In the genomic region with DNA sequence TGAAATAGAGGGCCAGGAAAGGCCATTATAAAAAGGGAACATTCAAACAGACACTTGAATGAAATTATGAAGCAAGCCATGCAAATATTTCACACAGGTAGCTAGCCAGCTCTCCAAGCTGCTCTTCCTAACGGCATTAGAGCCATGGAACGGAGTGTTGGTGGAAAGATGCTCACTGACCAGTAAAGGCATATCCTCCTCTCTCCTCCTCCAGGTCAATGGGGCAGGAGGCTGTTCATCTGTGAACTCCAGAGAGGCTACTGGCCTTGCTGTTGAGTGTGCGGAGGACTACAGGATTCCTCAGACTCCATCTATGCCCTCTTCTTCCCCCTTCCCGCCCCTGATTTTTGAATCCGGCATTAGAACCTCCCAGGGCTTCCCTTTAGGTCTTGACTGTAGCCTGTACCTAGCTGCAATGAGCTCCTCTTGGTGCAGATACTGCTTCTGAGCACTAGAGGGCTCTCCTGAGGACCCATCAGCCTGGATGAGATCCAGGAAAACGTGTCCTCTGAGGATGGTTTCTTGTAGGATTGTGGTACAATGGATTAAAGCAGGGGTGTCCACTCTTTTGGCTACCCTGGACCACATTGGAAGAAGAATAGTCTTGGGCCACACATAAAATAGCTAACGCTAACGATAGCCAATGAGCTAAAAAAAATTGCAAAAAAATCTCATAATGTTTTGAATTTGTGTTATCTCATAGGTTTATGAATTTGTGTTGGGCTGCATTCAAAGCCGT, we compare ENCODE assay signal across 8 cellular contexts.
A peak's percentile ranks its signal among the peaks of the same experiment; 100 is the strongest.
DNase-seq lines count a peak whose midpoint lies in the region; ATAC-seq, FAIRE-seq and TF ChIP-seq lines count a peak whose summit lies in the region.

No MANE protein-coding gene starts in this region.

- H3K36me3 ChIP-seq in Karpas-422 (ENCODE audit: insufficient read depth, low read length) (no peaks in the 10 kb centered on the region), brain microvascular endothelial cell (replicated peaks) (no peaks in the 10 kb centered on the region)

- H3K27me3 ChIP-seq in Karpas-422 (ENCODE audit: low read length) = no peaks in the 10 kb centered on the region
- H3K27me3 ChIP-seq in brain microvascular endothelial cell (replicated peaks) = no peaks in the 10 kb centered on the region

- H3K27ac ChIP-seq in Karpas-422 (ENCODE audit: low read length) (no peak overlapping the region), brain microvascular endothelial cell (no peak overlapping the region)

- no peak overlapping the region for H3K27ac Mint-ChIP-seq in Calu3 (ENCODE audit: unreplicated experiment)

- no peak overlapping the region for H3K4me2 ChIP-seq in Karpas-422 (ENCODE audit: low read depth, low read length, poor library complexity, severe bottlenecking)

- no peak for FAIRE-seq in RCC 7860 (lab: Jason Lieb, UNC)

- no peak overlapping the region for H3K4me3 Mint-ChIP-seq in Calu3 (ENCODE audit: low read depth, unreplicated experiment)

- H3K36me3 Mint-ChIP-seq in Calu3 (ENCODE audit: insufficient read depth, unreplicated experiment) = no peaks in the 10 kb centered on the region

- peaks cover 7% of the 10 kb centered on the region; the same call in 1 of the 2 replicates for H3K4me1 ChIP-seq in Karpas-422 (ENCODE audit: low read length)

- in situ Hi-C loops in brain microvascular endothelial cell (cut with HindIII; ENCODE audit: low pct_ligation_motif_present, low sequenced_read_pairs) = loop anchor here (25.0 kb wide), 1 partner anchor 481 kb away; no protein-coding TSS in a partner anchor

- no peaks in the 10 kb centered on the region for H3K79me2 ChIP-seq in Karpas-422 (ENCODE audit: low read length)

- H4K20me1 ChIP-seq in Karpas-422 (ENCODE audit: insufficient read depth, low read depth, low read length) = no peaks in the 10 kb centered on the region

- no TSS peak for BruUV-seq in Calu3 (replicated peaks; lab: Mats Ljungman, UMichigan)

- no peaks in the 10 kb centered on the region for H3K9me3 ChIP-seq in Karpas-422 (ENCODE audit: low read length)

- DNase-seq in Calu3 = peak; percentile 55
- peak; percentile 68 for DNase-seq in GM20000 (ENCODE audit: low spot score)
- DNase-seq in Karpas-422 = peak; percentile 80
- DNase-seq in RCC 7860 (ENCODE audit: low spot score) = peak; percentile 17
- peak; percentile 64 for DNase-seq in brain microvascular endothelial cell
- DNase-seq in iPS-NIHi11 (ENCODE audit: low spot score) = peak; percentile 84
- peak; percentile 43 for DNase-seq in smooth muscle cell of the brain vasculature (ENCODE audit: low read depth, low spot score)

- TF ChIP-seq CTCF in Calu3 (IDR thresholded peaks at IDR 0.05; ENCODE audit: unreplicated experiment) (peak; percentile 49), GM20000 (IDR thresholded peaks at IDR 0.05; ENCODE audit: extremely low read depth, missing control alignments) (peak; percentile 67), brain microvascular endothelial cell (IDR thresholded peaks at IDR 0.05; ENCODE audit: low read depth, low read length, missing control alignments) (peak; percentile 94)

- no peak for ATAC-seq in HG03097 (IDR thresholded peaks at IDR 0.05; ENCODE audit: low FRiP score, unreplicated experiment)

- no peaks in the 10 kb centered on the region for H3K9me2 ChIP-seq in Karpas-422 (replicated peaks; ENCODE audit: insufficient read depth, low read length)

- no peaks in the 10 kb centered on the region for H3K9me3 Mint-ChIP-seq in Calu3 (ENCODE audit: low read depth, unreplicated experiment)

- intact Hi-C loops in Calu3 (cut with micrococcal nuclease; ENCODE audit: unreplicated experiment) = loop anchor here (5.0 to 10.0 kb wide), 2 partner anchors 131 to 436 kb away; no protein-coding TSS in a partner anchor

- H3K9ac ChIP-seq in Karpas-422 (ENCODE audit: low read length) = no peak overlapping the region

- no peak overlapping the region for H3K4me3 ChIP-seq in Karpas-422 (ENCODE audit: low read length)
- no peak overlapping the region for H3K4me3 ChIP-seq in brain microvascular endothelial cell (ENCODE audit: low read depth, low read length)

- H2AFZ ChIP-seq in Karpas-422 (ENCODE audit: low read length) = no peak overlapping the region

- no peaks in the 10 kb centered on the region for H3K4me1 Mint-ChIP-seq in Calu3 (ENCODE audit: low read depth, unreplicated experiment)

- CTCF ChIA-PET in Calu3 (lab: Charles Lee) = interaction anchor here (0.5 to 1.2 kb wide), 16 partner anchors 10 to 464 kb away, joined by 3 to 36 read pairs (median 3); no protein-coding TSS in a partner anchor

- peaks cover 60% of the 10 kb centered on the region for H3K27me3 Mint-ChIP-seq in Calu3 (ENCODE audit: unreplicated experiment)

Comparison
In these comparisons a context has a peak if more than half of its experiments do, and no peak if none do; other contexts are left out.
1. DNase-seq: peak in every context shown above with its lines; median percentile 84 in iPS-NIHi11; 80 in Karpas-422; 68 in GM20000; 64 in brain microvascular endothelial cell; 55 in Calu3; 43 in smooth muscle cell of the brain vasculature; 17 in RCC 7860.